11 cellular contexts compared by ENCODE assay signal in genomic region chr16:81486555-81487061, GRCh38. TPM values are rescaled to one million over a fixed set of nuclear protein-coding genes. Genes with fewer than 3 reads are reported as not detected.
DNase-seq lines count a peak whose midpoint lies in the region; ATAC-seq and TF ChIP-seq lines count a peak whose summit lies in the region.
"Had no signal": no experiment of that assay in that cellular context is flagged by ENCODE, and none has a peak within 500 bp of the region (broad histone marks: within the 10 kb centered on the region; RNA-seq: fewer than 3 reads in every experiment).

No MANE protein-coding gene starts in this region.

- H3K4me1 Mint-ChIP-seq in Calu3 (ENCODE audit: low read depth, unreplicated experiment), result peaks cover 49% of the 10 kb centered on the region
- no peaks in the 10 kb centered on the region for H3K4me1 Mint-ChIP-seq in activated CD4-positive, alpha-beta memory T cell treated with anti-CD3 and anti-CD28 coated beads for 36 hours (ENCODE audit: low read depth)

- no peak overlapping the region for H3K9ac ChIP-seq in adipocyte (ENCODE audit: low read length)

- CTCF ChIA-PET in Calu3 (lab: Charles Lee), result interaction anchor here (0.7 kb wide), 1 partner anchor 851 kb away, joined by 3 read pairs; no protein-coding TSS in a partner anchor
- CTCF ChIA-PET in activated CD4-positive, alpha-beta memory T cell treated with anti-CD3 and anti-CD28 coated beads for 36 hours (lab: Charles Lee), result no interaction called here

- peaks cover 5% of the 10 kb centered on the region for H3K36me3 Mint-ChIP-seq in Calu3 (ENCODE audit: insufficient read depth, unreplicated experiment)
- H3K36me3 Mint-ChIP-seq in activated CD4-positive, alpha-beta memory T cell treated with anti-CD3 and anti-CD28 coated beads for 36 hours, result no peaks in the 10 kb centered on the region

- no peak overlapping the region for H3K4me3 ChIP-seq in adipocyte (ENCODE audit: low read length)

- DNase-seq in AG08395 (ENCODE audit: low spot score) (peak; percentile 86), adipocyte (ENCODE audit: low read depth) (peak; percentile 64), Right ventricle myocardium superior (peak; percentile 83), posterior vena cava (ENCODE audit: low spot score) (peak; percentile 93), Calu3 (no peak), activated gamma-delta T cell (lab: John Stamatoyannopoulos, UW) (no peak)
- no peak for DNase-seq in activated CD4-positive, alpha-beta memory T cell treated with anti-CD3 and anti-CD28 coated beads for 36 hours
- DNase-seq: amniotic stem cell; DND-41; stimulated activated naive CD4-positive, alpha-beta T cell treated with Interleukin-2 at 50 U/mL for 16 hours had no signal

- no peak overlapping the region for H3K4me3 Mint-ChIP-seq in Calu3 (ENCODE audit: low read depth, unreplicated experiment)
- H3K4me3 Mint-ChIP-seq in activated CD4-positive, alpha-beta memory T cell treated with anti-CD3 and anti-CD28 coated beads for 36 hours, result no peak overlapping the region

- peaks cover 3% of the 10 kb centered on the region for H3K9me3 Mint-ChIP-seq in Calu3 (ENCODE audit: low read depth, unreplicated experiment)
- no peaks in the 10 kb centered on the region for H3K9me3 Mint-ChIP-seq in activated CD4-positive, alpha-beta memory T cell treated with anti-CD3 and anti-CD28 coated beads for 36 hours

- H3K27me3 ChIP-seq in adipocyte (replicated peaks; ENCODE audit: control insufficient read depth, insufficient read depth, low read length), result no peaks in the 10 kb centered on the region

- no peaks in the 10 kb centered on the region for H3K9me3 ChIP-seq in adipocyte (ENCODE audit: control insufficient read depth, low read length)

- no peak overlapping the region for H3K27ac Mint-ChIP-seq in Calu3 (ENCODE audit: unreplicated experiment)
- no peak overlapping the region for H3K27ac Mint-ChIP-seq in activated CD4-positive, alpha-beta memory T cell treated with anti-CD3 and anti-CD28 coated beads for 36 hours

- POLR2A ChIA-PET in activated CD4-positive, alpha-beta memory T cell treated with anti-CD3 and anti-CD28 coated beads for 36 hours (lab: Charles Lee), result no interaction called here

- intact Hi-C loops in Right ventricle myocardium superior (cut with DNase I) (no loop called here), posterior vena cava (cut with DNase I) (loop anchor here in 1 of 2 donors (1.0 kb wide), 1 partner anchor 65 kb away; no protein-coding TSS in a partner anchor), Calu3 (cut with micrococcal nuclease; ENCODE audit: unreplicated experiment) (no loop called here)
- intact Hi-C loops in activated CD4-positive, alpha-beta memory T cell treated with anti-CD3 and anti-CD28 coated beads for 36 hours (cut with micrococcal nuclease), result no loop called here

- no TSS peak for BruUV-seq in Calu3 (replicated peaks; lab: Mats Ljungman, UMichigan)

- no peak for TF ChIP-seq CTCF in Calu3 (IDR thresholded peaks at IDR 0.05; ENCODE audit: unreplicated experiment)

- H3K4me1 ChIP-seq in adipocyte (ENCODE audit: control insufficient read depth, insufficient read depth, low read length), result peaks cover 28% of the 10 kb centered on the region

- no peaks in the 10 kb centered on the region for H3K36me3 ChIP-seq in adipocyte (ENCODE audit: control insufficient read depth, insufficient read depth, low read length, severe bottlenecking)

- no peaks in the 10 kb centered on the region for H3K27me3 Mint-ChIP-seq in Calu3 (ENCODE audit: unreplicated experiment)
- H3K27me3 Mint-ChIP-seq in activated CD4-positive, alpha-beta memory T cell treated with anti-CD3 and anti-CD28 coated beads for 36 hours, result no peaks in the 10 kb centered on the region

- ATAC-seq in Right ventricle myocardium superior (ENCODE audit: poor library complexity) (peak; percentile 66), HG03378 (IDR thresholded peaks at IDR 0.05; ENCODE audit: unreplicated experiment) (no peak)

RNA-seq across cellular contexts. Expression of gene CMIP, which starts 42.0 kb away (rescaled TPM):
- 11.1 TPM for total RNA-seq in Right ventricle myocardium superior
- total RNA-seq in posterior vena cava, result 10 to 100 TPM; 38.2 to 45.2 TPM
- total RNA-seq in Calu3 (2022), result 79.9 and 82.7 TPM in 2 replicates
- total RNA-seq in activated CD4-positive, alpha-beta memory T cell treated with anti-CD3 and anti-CD28 coated beads for 36 hours, result 10 to 100 TPM; 35.0 to 36.6 TPM

Comparison
In these comparisons a context has a peak if more than half of its experiments do, and no peak if none do; other contexts are left out.
1. DNase-seq: peak in AG08395 (single experiment), adipocyte (single experiment), Right ventricle myocardium superior (single experiment) and posterior vena cava (single experiment); none in Calu3 (single experiment), activated gamma-delta T cell (single experiment) and activated CD4-positive, alpha-beta memory T cell treated with anti-CD3 and anti-CD28 coated beads for 36 hours (single experiment).